ENCODE assay signal across 1 cellular context in the genomic region with DNA sequence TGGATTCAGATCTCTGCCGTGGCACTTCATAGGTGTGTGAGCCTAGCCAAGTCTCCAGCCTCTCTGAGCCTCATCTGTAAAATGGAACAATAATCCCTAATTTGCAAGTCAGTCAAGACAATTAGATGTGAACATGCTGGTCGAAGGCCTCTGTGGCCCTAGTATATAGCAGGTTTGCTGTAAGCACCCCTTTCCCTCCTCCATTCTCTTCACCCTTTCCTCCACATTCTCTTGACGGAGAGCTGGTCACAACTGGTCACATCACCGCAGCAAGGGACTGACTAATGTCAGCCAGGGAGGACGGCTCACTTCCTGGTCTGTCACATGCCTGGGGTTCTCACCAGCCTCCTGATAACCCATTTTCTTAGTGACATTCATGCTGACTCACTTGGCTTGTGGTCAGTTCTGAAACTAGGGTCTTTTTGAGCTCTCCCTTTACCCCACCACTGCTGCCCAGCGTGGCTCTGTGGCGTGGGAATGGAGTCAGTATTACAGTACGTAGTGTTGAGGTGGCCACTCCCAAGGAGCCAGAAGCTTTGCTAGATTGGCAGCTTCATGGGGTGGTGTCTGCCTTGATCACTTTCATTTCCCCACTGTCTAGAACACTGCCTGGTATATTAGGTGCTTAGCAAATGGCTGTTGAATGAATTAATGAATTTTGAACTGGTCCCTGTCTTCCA.
TF ChIP-seq lines count a peak whose summit lies in the region.

No MANE protein-coding gene starts in this region.

TF ChIP-seq in K562, 482 proteins besides CTCF, POLR2A, EP300 and RAD21 (continued from another document and continues in another):
- TF ChIP-seq, protein P1, sequence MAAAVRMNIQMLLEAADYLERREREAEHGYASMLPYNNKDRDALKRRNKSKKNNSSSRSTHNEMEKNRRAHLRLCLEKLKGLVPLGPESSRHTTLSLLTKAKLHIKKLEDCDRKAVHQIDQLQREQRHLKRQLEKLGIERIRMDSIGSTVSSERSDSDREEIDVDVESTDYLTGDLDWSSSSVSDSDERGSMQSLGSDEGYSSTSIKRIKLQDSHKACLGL (CRISPR knock-in tag; IDR thresholded peaks at IDR 0.05; ENCODE audit: borderline replicate concordance, poor library complexity, severe bottlenecking): no peak
- TF ChIP-seq SRSF9 (IDR thresholded peaks at IDR 0.05; ENCODE audit: borderline replicate concordance, low read depth, low read length) (no peak), NCOR1 (IDR thresholded peaks at IDR 0.05) (no peak; the same call in 1 of the 2 replicates), ZNF24 (IDR thresholded peaks at IDR 0.05) (peak; percentile 75), EP400 (IDR thresholded peaks at IDR 0.05) (peak; percentile 62), PYGO2 (tag; IDR thresholded peaks at IDR 0.05) (no peak), ZNF644 (tag; IDR thresholded peaks at IDR 0.05; ENCODE audit: low read depth) (no peak), MYC (IDR thresholded peaks at IDR 0.05; ENCODE audit: low read depth, low read length) (peak; percentile 68), MYC (CRISPR knock-in tag; IDR thresholded peaks at IDR 0.05; ENCODE audit: borderline replicate concordance, low read depth) (no peak), YY1 (IDR thresholded peaks at IDR 0.05; ENCODE audit: borderline replicate concordance in 1 of 3, control insufficient read depth in 1 of 3, extremely low read depth in 1 of 3, insufficient read depth in 3 of 3, insufficient read length in 1 of 3, insufficient replicate concordance in 2 of 3, low read depth in 1 of 3, low read length in 2 of 3) (peak in 2 of 3 experiments; percentile 42 to 74), ETV1 (tag; conservative IDR thresholded peaks at IDR 0.05; ENCODE audit: low read depth) (peak; percentile 52; the same call in 1 of the 2 replicates), NR2C2 (CRISPR knock-in tag; IDR thresholded peaks at IDR 0.05) (no peak), NR2C2 (tag; IDR thresholded peaks at IDR 0.05) (peak; percentile 55; the same call in 1 of the 2 replicates), TEAD1 (CRISPR knock-in tag; IDR thresholded peaks at IDR 0.05) (0 out of 4 replicates have a peak, but pooled peaks of 1 of the 2 experiments have one; percentile 33), ELF1 (tag; IDR thresholded peaks at IDR 0.05) (peak; percentile 90), KDM4B (IDR thresholded peaks at IDR 0.05; ENCODE audit: borderline replicate concordance in 2 of 2, low read depth in 1 of 2) (no peak), ZNF23 (CRISPR knock-in tag; IDR thresholded peaks at IDR 0.05) (no peak), PCBP2 (IDR thresholded peaks at IDR 0.05; ENCODE audit: low read depth, low read length, poor library complexity, severe bottlenecking) (no peak), ZBTB12 (CRISPR knock-in tag; IDR thresholded peaks at IDR 0.05) (no peak), USF1 (CRISPR knock-in tag; IDR thresholded peaks at IDR 0.05) (peak; percentile 82), RBM22 (IDR thresholded peaks at IDR 0.05; ENCODE audit: low read depth, low read length, poor library complexity, severe bottlenecking) (no peak), RBM15 (IDR thresholded peaks at IDR 0.05; ENCODE audit: insufficient read depth, low read length) (no peak), ZNF639 (CRISPR knock-in tag; conservative IDR thresholded peaks at IDR 0.05 in 1 of 2, IDR thresholded peaks at IDR 0.05 in 1 of 2) (peak in 1 of 2 experiments; percentile 63; a peak in 2 of 4 replicates), CHD2 (IDR thresholded peaks at IDR 0.05; ENCODE audit: low read depth, low read length) (no peak), JUND (IDR thresholded peaks at IDR 0.05; ENCODE audit: borderline replicate concordance, low read depth, low read length) (peak; percentile 80), JUND (tag; IDR thresholded peaks at IDR 0.05; ENCODE audit: borderline replicate concordance, low read depth, low read length) (peak; percentile 73; the same call in 2 of the 3 replicates), RNF2 (IDR thresholded peaks at IDR 0.05) (no peak), SMAD4 (CRISPR knock-in tag; conservative IDR thresholded peaks at IDR 0.05) (peak; percentile 77), PML (IDR thresholded peaks at IDR 0.05; ENCODE audit: low read length) (no peak), RBM14 (IDR thresholded peaks at IDR 0.05; ENCODE audit: borderline replicate concordance, insufficient read depth, low read depth, low read length) (no peak), DDX20 (tag; IDR thresholded peaks at IDR 0.05; ENCODE audit: low read depth) (no peak), ZNF507 (tag; conservative IDR thresholded peaks at IDR 0.05) (no peak), ZNF584 (CRISPR knock-in tag; IDR thresholded peaks at IDR 0.05; ENCODE audit: low read depth) (peak; percentile 92), POU5F1 (IDR thresholded peaks at IDR 0.05; ENCODE audit: borderline replicate concordance, low read depth, low read length, partially characterized antibody) (no peak), HNRNPL (IDR thresholded peaks at IDR 0.05; ENCODE audit: low read depth, low read length) (no peak), ZBTB1 (CRISPR knock-in tag; IDR thresholded peaks at IDR 0.05; ENCODE audit: borderline replicate concordance, low read depth) (no peak)
- TF ChIP-seq, protein P2, sequence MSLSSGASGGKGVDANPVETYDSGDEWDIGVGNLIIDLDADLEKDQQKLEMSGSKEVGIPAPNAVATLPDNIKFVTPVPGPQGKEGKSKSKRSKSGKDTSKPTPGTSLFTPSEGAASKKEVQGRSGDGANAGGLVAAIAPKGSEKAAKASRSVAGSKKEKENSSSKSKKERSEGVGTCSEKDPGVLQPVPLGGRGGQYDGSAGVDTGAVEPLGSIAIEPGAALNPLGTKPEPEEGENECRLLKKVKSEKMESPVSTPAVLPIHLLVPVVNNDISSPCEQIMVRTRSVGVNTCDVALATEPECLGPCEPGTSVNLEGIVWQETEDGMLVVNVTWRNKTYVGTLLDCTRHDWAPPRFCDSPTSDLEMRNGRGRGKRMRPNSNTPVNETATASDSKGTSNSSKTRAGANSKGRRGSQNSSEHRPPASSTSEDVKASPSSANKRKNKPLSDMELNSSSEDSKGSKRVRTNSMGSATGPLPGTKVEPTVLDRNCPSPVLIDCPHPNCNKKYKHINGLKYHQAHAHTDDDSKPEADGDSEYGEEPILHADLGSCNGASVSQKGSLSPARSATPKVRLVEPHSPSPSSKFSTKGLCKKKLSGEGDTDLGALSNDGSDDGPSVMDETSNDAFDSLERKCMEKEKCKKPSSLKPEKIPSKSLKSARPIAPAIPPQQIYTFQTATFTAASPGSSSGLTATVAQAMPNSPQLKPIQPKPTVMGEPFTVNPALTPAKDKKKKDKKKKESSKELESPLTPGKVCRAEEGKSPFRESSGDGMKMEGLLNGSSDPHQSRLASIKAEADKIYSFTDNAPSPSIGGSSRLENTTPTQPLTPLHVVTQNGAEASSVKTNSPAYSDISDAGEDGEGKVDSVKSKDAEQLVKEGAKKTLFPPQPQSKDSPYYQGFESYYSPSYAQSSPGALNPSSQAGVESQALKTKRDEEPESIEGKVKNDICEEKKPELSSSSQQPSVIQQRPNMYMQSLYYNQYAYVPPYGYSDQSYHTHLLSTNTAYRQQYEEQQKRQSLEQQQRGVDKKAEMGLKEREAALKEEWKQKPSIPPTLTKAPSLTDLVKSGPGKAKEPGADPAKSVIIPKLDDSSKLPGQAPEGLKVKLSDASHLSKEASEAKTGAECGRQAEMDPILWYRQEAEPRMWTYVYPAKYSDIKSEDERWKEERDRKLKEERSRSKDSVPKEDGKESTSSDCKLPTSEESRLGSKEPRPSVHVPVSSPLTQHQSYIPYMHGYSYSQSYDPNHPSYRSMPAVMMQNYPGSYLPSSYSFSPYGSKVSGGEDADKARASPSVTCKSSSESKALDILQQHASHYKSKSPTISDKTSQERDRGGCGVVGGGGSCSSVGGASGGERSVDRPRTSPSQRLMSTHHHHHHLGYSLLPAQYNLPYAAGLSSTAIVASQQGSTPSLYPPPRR (CRISPR knock-in tag; IDR thresholded peaks at IDR 0.05; ENCODE audit: borderline replicate concordance): no peak
- TF ChIP-seq, protein P3, sequence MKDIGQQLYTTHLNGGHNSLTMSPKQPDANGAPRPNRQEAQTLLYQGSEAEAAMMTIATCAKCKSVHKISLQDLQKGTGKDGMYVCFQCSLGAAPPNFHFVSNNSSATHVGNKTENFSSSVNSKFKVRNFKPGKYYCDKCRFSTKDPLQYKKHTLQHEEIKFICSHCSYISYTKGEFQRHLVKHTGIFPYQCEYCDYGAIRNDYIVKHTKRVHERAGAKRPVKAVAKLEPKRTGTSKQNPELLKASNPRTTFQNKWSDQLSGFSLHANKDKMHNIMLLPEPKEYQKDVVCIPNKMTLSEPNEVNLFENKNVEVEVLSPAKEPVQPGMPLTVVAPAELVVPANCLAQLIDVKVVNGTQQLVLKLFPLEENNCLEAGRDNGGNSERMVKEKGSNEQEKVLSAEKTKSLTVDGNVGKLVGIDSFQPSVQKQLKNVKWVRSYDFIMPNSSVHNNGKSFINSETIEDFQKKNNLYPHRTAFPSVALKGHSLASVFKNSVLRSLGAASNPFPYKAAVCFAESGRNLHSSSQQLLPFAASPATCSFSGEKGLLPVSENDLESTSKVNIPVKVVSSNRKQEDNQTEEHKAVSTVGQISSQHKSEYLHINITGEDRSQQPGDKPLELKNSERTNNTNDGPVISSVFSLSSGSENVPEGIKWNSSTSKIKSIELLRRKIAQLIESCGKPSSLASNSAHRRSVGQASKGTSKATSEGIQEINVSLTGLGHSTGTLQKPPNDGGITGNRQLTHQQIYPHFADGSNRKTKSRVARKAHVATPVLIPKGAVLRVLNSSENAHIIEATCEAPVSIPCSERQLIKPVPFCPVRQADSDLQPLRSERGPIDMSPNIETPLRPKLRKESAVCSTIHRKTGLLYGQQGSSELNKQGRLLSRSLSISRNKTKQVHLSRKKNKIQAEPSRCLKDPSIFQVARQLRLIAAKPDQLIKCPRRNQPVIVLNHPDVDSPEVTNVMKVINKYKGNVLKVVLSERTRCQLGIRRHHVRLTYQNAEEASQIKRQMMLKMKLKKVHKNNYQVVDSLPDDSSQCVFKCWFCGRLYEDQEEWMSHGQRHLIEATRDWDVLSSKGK (CRISPR knock-in tag; IDR thresholded peaks at IDR 0.05): no peak
- TF ChIP-seq, protein P4, sequence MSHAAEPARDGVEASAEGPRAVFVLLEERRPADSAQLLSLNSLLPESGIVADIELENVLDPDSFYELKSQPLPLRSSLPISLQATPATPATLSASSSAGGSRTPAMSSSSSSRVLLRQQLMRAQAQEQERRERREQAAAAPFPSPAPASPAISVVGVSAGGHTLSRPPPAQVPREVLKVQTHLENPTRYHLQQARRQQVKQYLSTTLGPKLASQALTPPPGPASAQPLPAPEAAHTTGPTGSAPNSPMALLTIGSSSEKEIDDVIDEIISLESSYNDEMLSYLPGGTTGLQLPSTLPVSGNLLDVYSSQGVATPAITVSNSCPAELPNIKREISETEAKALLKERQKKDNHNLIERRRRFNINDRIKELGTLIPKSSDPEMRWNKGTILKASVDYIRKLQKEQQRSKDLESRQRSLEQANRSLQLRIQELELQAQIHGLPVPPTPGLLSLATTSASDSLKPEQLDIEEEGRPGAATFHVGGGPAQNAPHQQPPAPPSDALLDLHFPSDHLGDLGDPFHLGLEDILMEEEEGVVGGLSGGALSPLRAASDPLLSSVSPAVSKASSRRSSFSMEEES (CRISPR knock-in tag; IDR thresholded peaks at IDR 0.05): no peak
- TF ChIP-seq, protein P5, sequence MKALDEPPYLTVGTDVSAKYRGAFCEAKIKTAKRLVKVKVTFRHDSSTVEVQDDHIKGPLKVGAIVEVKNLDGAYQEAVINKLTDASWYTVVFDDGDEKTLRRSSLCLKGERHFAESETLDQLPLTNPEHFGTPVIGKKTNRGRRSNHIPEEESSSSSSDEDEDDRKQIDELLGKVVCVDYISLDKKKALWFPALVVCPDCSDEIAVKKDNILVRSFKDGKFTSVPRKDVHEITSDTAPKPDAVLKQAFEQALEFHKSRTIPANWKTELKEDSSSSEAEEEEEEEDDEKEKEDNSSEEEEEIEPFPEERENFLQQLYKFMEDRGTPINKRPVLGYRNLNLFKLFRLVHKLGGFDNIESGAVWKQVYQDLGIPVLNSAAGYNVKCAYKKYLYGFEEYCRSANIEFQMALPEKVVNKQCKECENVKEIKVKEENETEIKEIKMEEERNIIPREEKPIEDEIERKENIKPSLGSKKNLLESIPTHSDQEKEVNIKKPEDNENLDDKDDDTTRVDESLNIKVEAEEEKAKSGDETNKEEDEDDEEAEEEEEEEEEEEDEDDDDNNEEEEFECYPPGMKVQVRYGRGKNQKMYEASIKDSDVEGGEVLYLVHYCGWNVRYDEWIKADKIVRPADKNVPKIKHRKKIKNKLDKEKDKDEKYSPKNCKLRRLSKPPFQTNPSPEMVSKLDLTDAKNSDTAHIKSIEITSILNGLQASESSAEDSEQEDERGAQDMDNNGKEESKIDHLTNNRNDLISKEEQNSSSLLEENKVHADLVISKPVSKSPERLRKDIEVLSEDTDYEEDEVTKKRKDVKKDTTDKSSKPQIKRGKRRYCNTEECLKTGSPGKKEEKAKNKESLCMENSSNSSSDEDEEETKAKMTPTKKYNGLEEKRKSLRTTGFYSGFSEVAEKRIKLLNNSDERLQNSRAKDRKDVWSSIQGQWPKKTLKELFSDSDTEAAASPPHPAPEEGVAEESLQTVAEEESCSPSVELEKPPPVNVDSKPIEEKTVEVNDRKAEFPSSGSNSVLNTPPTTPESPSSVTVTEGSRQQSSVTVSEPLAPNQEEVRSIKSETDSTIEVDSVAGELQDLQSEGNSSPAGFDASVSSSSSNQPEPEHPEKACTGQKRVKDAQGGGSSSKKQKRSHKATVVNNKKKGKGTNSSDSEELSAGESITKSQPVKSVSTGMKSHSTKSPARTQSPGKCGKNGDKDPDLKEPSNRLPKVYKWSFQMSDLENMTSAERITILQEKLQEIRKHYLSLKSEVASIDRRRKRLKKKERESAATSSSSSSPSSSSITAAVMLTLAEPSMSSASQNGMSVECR (CRISPR knock-in tag; IDR thresholded peaks at IDR 0.05): no peak
